1 cellular context compared by ENCODE assay signal in genomic region chr16:10654592-10655414, GRCh38.
TF ChIP-seq lines count a peak whose summit lies in the region.

No MANE protein-coding gene starts in this region.

TF ChIP-seq in GM23338, 12 proteins besides CTCF, POLR2A, EP300 and RAD21:
- TF ChIP-seq, protein P1, sequence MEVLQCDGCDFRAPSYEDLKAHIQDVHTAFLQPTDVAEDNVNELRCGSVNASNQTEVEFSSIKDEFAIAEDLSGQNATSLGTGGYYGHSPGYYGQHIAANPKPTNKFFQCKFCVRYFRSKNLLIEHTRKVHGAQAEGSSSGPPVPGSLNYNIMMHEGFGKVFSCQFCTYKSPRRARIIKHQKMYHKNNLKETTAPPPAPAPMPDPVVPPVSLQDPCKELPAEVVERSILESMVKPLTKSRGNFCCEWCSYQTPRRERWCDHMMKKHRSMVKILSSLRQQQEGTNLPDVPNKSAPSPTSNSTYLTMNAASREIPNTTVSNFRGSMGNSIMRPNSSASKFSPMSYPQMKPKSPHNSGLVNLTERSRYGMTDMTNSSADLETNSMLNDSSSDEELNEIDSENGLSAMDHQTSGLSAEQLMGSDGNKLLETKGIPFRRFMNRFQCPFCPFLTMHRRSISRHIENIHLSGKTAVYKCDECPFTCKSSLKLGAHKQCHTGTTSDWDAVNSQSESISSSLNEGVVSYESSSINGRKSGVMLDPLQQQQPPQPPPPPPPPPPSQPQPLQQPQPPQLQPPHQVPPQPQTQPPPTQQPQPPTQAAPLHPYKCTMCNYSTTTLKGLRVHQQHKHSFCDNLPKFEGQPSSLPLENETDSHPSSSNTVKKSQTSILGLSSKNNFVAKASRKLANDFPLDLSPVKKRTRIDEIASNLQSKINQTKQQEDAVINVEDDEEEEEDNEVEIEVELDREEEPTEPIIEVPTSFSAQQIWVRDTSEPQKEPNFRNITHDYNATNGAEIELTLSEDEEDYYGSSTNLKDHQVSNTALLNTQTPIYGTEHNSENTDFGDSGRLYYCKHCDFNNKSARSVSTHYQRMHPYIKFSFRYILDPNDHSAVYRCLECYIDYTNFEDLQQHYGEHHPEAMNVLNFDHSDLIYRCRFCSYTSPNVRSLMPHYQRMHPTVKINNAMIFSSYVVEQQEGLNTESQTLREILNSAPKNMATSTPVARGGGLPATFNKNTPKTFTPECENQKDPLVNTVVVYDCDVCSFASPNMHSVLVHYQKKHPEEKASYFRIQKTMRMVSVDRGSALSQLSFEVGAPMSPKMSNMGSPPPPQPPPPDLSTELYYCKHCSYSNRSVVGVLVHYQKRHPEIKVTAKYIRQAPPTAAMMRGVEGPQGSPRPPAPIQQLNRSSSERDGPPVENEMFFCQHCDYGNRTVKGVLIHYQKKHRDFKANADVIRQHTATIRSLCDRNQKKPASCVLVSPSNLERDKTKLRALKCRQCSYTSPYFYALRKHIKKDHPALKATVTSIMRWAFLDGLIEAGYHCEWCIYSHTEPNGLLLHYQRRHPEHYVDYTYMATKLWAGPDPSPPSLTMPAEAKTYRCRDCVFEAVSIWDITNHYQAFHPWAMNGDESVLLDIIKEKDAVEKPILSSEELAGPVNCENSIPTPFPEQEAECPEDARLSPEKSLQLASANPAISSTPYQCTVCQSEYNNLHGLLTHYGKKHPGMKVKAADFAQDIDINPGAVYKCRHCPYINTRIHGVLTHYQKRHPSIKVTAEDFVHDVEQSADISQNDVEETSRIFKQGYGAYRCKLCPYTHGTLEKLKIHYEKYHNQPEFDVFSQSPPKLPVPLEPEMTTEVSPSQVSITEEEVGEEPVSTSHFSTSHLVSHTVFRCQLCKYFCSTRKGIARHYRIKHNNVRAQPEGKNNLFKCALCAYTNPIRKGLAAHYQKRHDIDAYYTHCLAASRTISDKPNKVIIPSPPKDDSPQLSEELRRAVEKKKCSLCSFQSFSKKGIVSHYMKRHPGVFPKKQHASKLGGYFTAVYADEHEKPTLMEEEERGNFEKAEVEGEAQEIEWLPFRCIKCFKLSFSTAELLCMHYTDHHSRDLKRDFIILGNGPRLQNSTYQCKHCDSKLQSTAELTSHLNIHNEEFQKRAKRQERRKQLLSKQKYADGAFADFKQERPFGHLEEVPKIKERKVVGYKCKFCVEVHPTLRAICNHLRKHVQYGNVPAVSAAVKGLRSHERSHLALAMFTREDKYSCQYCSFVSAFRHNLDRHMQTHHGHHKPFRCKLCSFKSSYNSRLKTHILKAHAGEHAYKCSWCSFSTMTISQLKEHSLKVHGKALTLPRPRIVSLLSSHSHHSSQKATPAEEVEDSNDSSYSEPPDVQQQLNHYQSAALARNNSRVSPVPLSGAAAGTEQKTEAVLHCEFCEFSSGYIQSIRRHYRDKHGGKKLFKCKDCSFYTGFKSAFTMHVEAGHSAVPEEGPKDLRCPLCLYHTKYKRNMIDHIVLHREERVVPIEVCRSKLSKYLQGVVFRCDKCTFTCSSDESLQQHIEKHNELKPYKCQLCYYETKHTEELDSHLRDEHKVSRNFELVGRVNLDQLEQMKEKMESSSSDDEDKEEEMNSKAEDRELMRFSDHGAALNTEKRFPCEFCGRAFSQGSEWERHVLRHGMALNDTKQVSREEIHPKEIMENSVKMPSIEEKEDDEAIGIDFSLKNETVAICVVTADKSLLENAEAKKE (CRISPR knock-in tag; IDR thresholded peaks at IDR 0.05) = no peak
